8 cellular contexts compared by ENCODE assay signal in genomic region chr17:40219073-40219860, GRCh38. TPM values are rescaled to one million over a fixed set of nuclear protein-coding genes. Genes with fewer than 3 reads are reported as not detected.
DNase-seq lines count a peak whose midpoint lies in the region; ATAC-seq and TF ChIP-seq lines count a peak whose summit lies in the region.

Gene WIPF2 (plus strand): TSS chr17:40219304. CDS start chr17:40256460, 37,156 bp downstream.

- H4K20me1 ChIP-seq in SU-DHL-6 (ENCODE audit: low read depth, low read length): no peaks in the 10 kb centered on the region

- 0 out of 2 replicates have a peak, but pooled peaks cover 4% of the 10 kb centered on the region for H3F3A ChIP-seq in SU-DHL-6 (ENCODE audit: insufficient read depth)

- no peaks in the 10 kb centered on the region for H3K27me3 Mint-ChIP-seq in activated naive CD8-positive, alpha-beta T cell treated with anti-CD3 and anti-CD28 coated beads, Interleukin-2, amount 10 ng/mL, durations not matched to agents 7 days and 5 days

- peaks cover 24% of the 10 kb centered on the region for H3K4me1 Mint-ChIP-seq in activated naive CD8-positive, alpha-beta T cell treated with anti-CD3 and anti-CD28 coated beads, Interleukin-2, amount 10 ng/mL, durations not matched to agents 7 days and 5 days

- peak within 1 kb of the TSS; percentile 84 for H2AFZ ChIP-seq in SU-DHL-6 (ENCODE audit: low read depth, low read length, severe bottlenecking)
- H2AFZ ChIP-seq in parathyroid adenoma: peak within 1 kb of the TSS; percentile 95

- no peak for TF ChIP-seq EP300 in transverse colon (IDR thresholded peaks at IDR 0.05; ENCODE audit: low read depth)

- in situ Hi-C loops in transverse colon (cut with MboI; ENCODE audit: low pct_ligation_motif_present in 1 of 4, low pct_unique_long_range_greater_than_20kb in 1 of 4, low sequenced_read_pairs in 3 of 4): no loop called here

- H3K27me3 ChIP-seq in SU-DHL-6 (ENCODE audit: low read length) (no peaks in the 10 kb centered on the region), cardiac muscle cell (no peaks in the 10 kb centered on the region), parathyroid adenoma (ENCODE audit: control insufficient read depth, insufficient read depth, low read length) (no peaks in the 10 kb centered on the region), transverse colon (no peaks in the 10 kb centered on the region)

- H3K4me2 ChIP-seq in SU-DHL-6 (ENCODE audit: low read depth, low read length, poor library complexity, severe bottlenecking) (peak within 1 kb of the TSS; percentile 76), parathyroid adenoma (ENCODE audit: low read length) (peak within 1 kb of the TSS; percentile 89)

- peak within 1 kb of the TSS; percentile 100 for H3K27ac Mint-ChIP-seq in activated naive CD8-positive, alpha-beta T cell treated with anti-CD3 and anti-CD28 coated beads, Interleukin-2, amount 10 ng/mL, durations not matched to agents 7 days and 5 days

- H3K4me1 ChIP-seq in cardiac muscle cell (ENCODE audit: low read depth): no peaks in the 10 kb centered on the region
- peaks cover 6% of the 10 kb centered on the region for H3K4me1 ChIP-seq in parathyroid adenoma
- H3K4me1 ChIP-seq in transverse colon: peaks cover 5 to 14% (median 11%) of the 10 kb centered on the region in 4 donors

- POLR2A ChIA-PET in activated naive CD8-positive, alpha-beta T cell treated with anti-CD3 and anti-CD28 coated beads, Interleukin-2, amount 10 ng/mL, durations not matched to agents 7 days and 5 days (lab: Charles Lee): interaction anchor here (0.6 to 1.8 kb wide), 17 partner anchors 20 to 257 kb away, joined by 3 to 18 read pairs (median 5); partner anchors contain the start of genes CASC3, CDC6, MSL1 and PSMD3

- TF ChIP-seq POLR2A in transverse colon (IDR thresholded peaks at IDR 0.05): peak; percentile 85

- H3K79me2 ChIP-seq in SU-DHL-6 (ENCODE audit: insufficient read depth, low read length): peaks cover 33% of the 10 kb centered on the region
- peaks cover 24% of the 10 kb centered on the region for H3K79me2 ChIP-seq in parathyroid adenoma

- no peaks in the 10 kb centered on the region for H3K9me3 Mint-ChIP-seq in activated naive CD8-positive, alpha-beta T cell treated with anti-CD3 and anti-CD28 coated beads, Interleukin-2, amount 10 ng/mL, durations not matched to agents 7 days and 5 days

- H3K4me3 ChIP-seq in SU-DHL-6 (ENCODE audit: insufficient read depth, low read length, poor library complexity, severe bottlenecking) (peak within 1 kb of the TSS; percentile 100), cardiac muscle cell (peak within 1 kb of the TSS; percentile 35), parathyroid adenoma (ENCODE audit: low read depth, low read length) (peak within 1 kb of the TSS; percentile 86), transverse colon (peak within 1 kb of the TSS; percentile 66 to 91 (median 84))

- 0 to 2% methylated on average over 6 to 60 of the region's 60 CpGs for WGBS in transverse colon (ENCODE audit: low coverage in 1 of 2), 2 donors

- H3K36me3 ChIP-seq in SU-DHL-6 (ENCODE audit: low read length): no peaks in the 10 kb centered on the region
- no peaks in the 10 kb centered on the region for H3K36me3 ChIP-seq in cardiac muscle cell
- H3K36me3 ChIP-seq in parathyroid adenoma (ENCODE audit: control insufficient read depth, insufficient read depth, low read length): no peaks in the 10 kb centered on the region
- H3K36me3 ChIP-seq in transverse colon: no peaks in the 10 kb centered on the region

- TF ChIP-seq CTCF in GM10266 (IDR thresholded peaks at IDR 0.05; ENCODE audit: control insufficient read depth, insufficient read depth, low read depth, missing control alignments) (peak; percentile 24), SU-DHL-6 (IDR thresholded peaks at IDR 0.05; ENCODE audit: insufficient read depth, low read length, poor library complexity, severe bottlenecking) (peak; percentile 16), cardiac muscle cell (IDR thresholded peaks at IDR 0.05; ENCODE audit: low read depth, low read length) (peak; percentile 76), parathyroid adenoma (IDR thresholded peaks at IDR 0.05) (peak; percentile 88), transverse colon (IDR thresholded peaks at IDR 0.05) (peak; percentile 76 to 92 (median 87))

- no peaks in the 10 kb centered on the region for H3K9me2 ChIP-seq in SU-DHL-6 (replicated peaks; ENCODE audit: insufficient read depth, low read length)

- H3K9ac ChIP-seq in SU-DHL-6 (ENCODE audit: low read length) (peak within 1 kb of the TSS; percentile 76), parathyroid adenoma (peak within 1 kb of the TSS; percentile 70)

- peak within 1 kb of the TSS; percentile 97 for H3K4me3 Mint-ChIP-seq in activated naive CD8-positive, alpha-beta T cell treated with anti-CD3 and anti-CD28 coated beads, Interleukin-2, amount 10 ng/mL, durations not matched to agents 7 days and 5 days

- ATAC-seq in HG02623 (IDR thresholded peaks at IDR 0.05; ENCODE audit: unreplicated experiment): peak; percentile 87
- ATAC-seq in activated naive CD8-positive, alpha-beta T cell treated with anti-CD3 and anti-CD28 coated beads, Interleukin-2, amount 10 ng/mL, durations not matched to agents 7 days and 5 days (ENCODE audit: low read depth): peak; percentile 95

- H3K27ac ChIP-seq in SU-DHL-6 (ENCODE audit: low read depth, low read length) (peak within 1 kb of the TSS; percentile 61), cardiac muscle cell (peak within 1 kb of the TSS; percentile 91), parathyroid adenoma (peak within 1 kb of the TSS; percentile 91), transverse colon (peak within 1 kb of the TSS; percentile 89 to 96 (median 92))

- H3K36me3 Mint-ChIP-seq in activated naive CD8-positive, alpha-beta T cell treated with anti-CD3 and anti-CD28 coated beads, Interleukin-2, amount 10 ng/mL, durations not matched to agents 7 days and 5 days: peaks cover 5% of the 10 kb centered on the region

- peak; percentile 97 for DNase-seq in GM10266 (ENCODE audit: extremely low spot score)
- DNase-seq in NCI-H128 (lab: John Stamatoyannopoulos, UW; ENCODE audit: unreplicated experiment): peak; percentile 91
- DNase-seq in activated naive CD8-positive, alpha-beta T cell treated with anti-CD3 and anti-CD28 coated beads, Interleukin-2, amount 10 ng/mL, durations not matched to agents 7 days and 5 days: peak; percentile 98
- peak; percentile 97 to 98 for DNase-seq in cardiac muscle cell (ENCODE audit: low read depth in 1 of 2, low spot score in 1 of 2)
- DNase-seq in transverse colon: peak; percentile 99

- no peaks in the 10 kb centered on the region for H3K9me3 ChIP-seq in SU-DHL-6 (ENCODE audit: insufficient read depth, low read length)
- no peaks in the 10 kb centered on the region for H3K9me3 ChIP-seq in cardiac muscle cell (ENCODE audit: low read depth)
- no peaks in the 10 kb centered on the region for H3K9me3 ChIP-seq in parathyroid adenoma (ENCODE audit: control insufficient read depth, low read length)
- H3K9me3 ChIP-seq in transverse colon: no peaks in the 10 kb centered on the region

- intact Hi-C loops in transverse colon (cut with DNase I; ENCODE audit: low total_unique reads): loop anchor here (5.0 kb wide), 1 partner anchor 68 kb away; the partner anchor contains the start of gene CDC6

RNA-seq across cellular contexts. Expression of gene WIPF2, which starts in this region (rescaled TPM):
- 10 to 100 TPM; 27.7 to 28.5 TPM for total RNA-seq in activated naive CD8-positive, alpha-beta T cell treated with anti-CD3 and anti-CD28 coated beads, Interleukin-2, amount 10 ng/mL, durations not matched to agents 7 days and 5 days
- total RNA-seq in cardiac muscle cell (7.1 and 9.5 TPM in 2 replicates), transverse colon (10 to 100 TPM; 20.5 to 29.5 (median 25.3) TPM)
- 20.0 and 21.8 TPM in 2 replicates for polyA plus RNA-seq in cardiac muscle cell

Comparison
In these comparisons a context has a peak if more than half of its experiments do, and no peak if none do; other contexts are left out.
1. Peak in every context shown above with its lines: DNase-seq, ATAC-seq, H3K4me3 ChIP-seq and H3K27ac ChIP-seq.
2. CTCF ChIP-seq: peak in every context shown above with its lines; median percentile 88 in parathyroid adenoma; 87 in transverse colon; 76 in cardiac muscle cell; 24 in GM10266; 16 in SU-DHL-6.
3. H3K4me3 ChIP-seq: peak in every context shown above with its lines; median percentile 100 in SU-DHL-6; 86 in parathyroid adenoma; 84 in transverse colon; 35 in cardiac muscle cell.